Comparison of ENCODE assay signal across 1 cellular context in genomic region chr17:75102385-75102821, GRCh38.
TF ChIP-seq lines count a peak whose summit lies in the region.

No MANE protein-coding gene starts in this region.

TF ChIP-seq in GM12878, 131 proteins besides CTCF, POLR2A, EP300 and RAD21:
- TF ChIP-seq PRDM15 (CRISPR knock-in tag; IDR thresholded peaks at IDR 0.05) (no peak), BHLHE40 (IDR thresholded peaks at IDR 0.05; ENCODE audit: borderline replicate concordance in 1 of 2, low read depth in 2 of 2, low read length in 1 of 2) (peak; percentile 99), ZNF687 (IDR thresholded peaks at IDR 0.05) (peak; percentile 48; the same call in 1 of the 2 replicates), EED (IDR thresholded peaks at IDR 0.05; ENCODE audit: low read depth) (peak; percentile 62; the same call in 1 of the 2 replicates), LARP7 (IDR thresholded peaks at IDR 0.05) (no peak), HDGF (IDR thresholded peaks at IDR 0.05) (0 out of 2 replicates have a peak, but pooled peaks have one; percentile 59), CREB1 (IDR thresholded peaks at IDR 0.05; ENCODE audit: low read depth) (0 out of 2 replicates have a peak, but pooled peaks have one; percentile 27), RUNX3 (IDR thresholded peaks at IDR 0.05; ENCODE audit: low read length) (peak; percentile 49), PAX8 (IDR thresholded peaks at IDR 0.05) (no peak), SPI1 (IDR thresholded peaks at IDR 0.05; ENCODE audit: borderline replicate concordance, insufficient read depth, low read depth, low read length) (peak; percentile 41; the same call in 1 of the 2 replicates), PBX3 (IDR thresholded peaks at IDR 0.05; ENCODE audit: insufficient replicate concordance, low read depth, low read length) (peak; percentile 59), ZNF207 (IDR thresholded peaks at IDR 0.05; ENCODE audit: borderline replicate concordance) (peak; percentile 31; the same call in 1 of the 2 replicates), PAX5 (IDR thresholded peaks at IDR 0.05; ENCODE audit: borderline replicate concordance, low read depth, low read length) (0 out of 2 replicates have a peak, but pooled peaks have one; percentile 6), ZNF384 (IDR thresholded peaks at IDR 0.05; ENCODE audit: borderline replicate concordance, low read depth, low read length) (peak; percentile 66; the same call in 1 of the 2 replicates), IKZF1 (conservative IDR thresholded peaks at IDR 0.05) (peak; percentile 84), NBN (IDR thresholded peaks at IDR 0.05) (peak; percentile 86), RAD51 (IDR thresholded peaks at IDR 0.05) (peak; percentile 65), ATF7 (IDR thresholded peaks at IDR 0.05; ENCODE audit: low read depth) (peak; percentile 47; the same call in 1 of the 2 replicates), RELB (IDR thresholded peaks at IDR 0.05; ENCODE audit: low read depth) (peak; percentile 93), IKZF2 (IDR thresholded peaks at IDR 0.05) (peak; percentile 92 to 94), MTA2 (IDR thresholded peaks at IDR 0.05; ENCODE audit: low read depth) (peak; percentile 58; the same call in 1 of the 2 replicates), PKNOX1 (IDR thresholded peaks at IDR 0.05) (peak; percentile 83), GATAD2B (conservative IDR thresholded peaks at IDR 0.05; ENCODE audit: low read depth) (0 out of 2 replicates have a peak, but pooled peaks have one; percentile 39), SMARCA5 (IDR thresholded peaks at IDR 0.05) (no peak), HSF1 (IDR thresholded peaks at IDR 0.05; ENCODE audit: low read depth, low read length) (no peak), MEF2B (IDR thresholded peaks at IDR 0.05; ENCODE audit: partially characterized antibody, poor library complexity, severe bottlenecking) (peak; percentile 94), ELK1 (IDR thresholded peaks at IDR 0.05; ENCODE audit: low read depth, low read length) (no peak), DPF2 (IDR thresholded peaks at IDR 0.05) (no peak), TCF3 (IDR thresholded peaks at IDR 0.05; ENCODE audit: borderline replicate concordance, insufficient read depth, low read depth, low read length) (no peak), SKIL (IDR thresholded peaks at IDR 0.05; ENCODE audit: low read depth, poor library complexity, severe bottlenecking) (peak; percentile 83), RFX5 (IDR thresholded peaks at IDR 0.05; ENCODE audit: low read depth, low read length) (0 out of 2 replicates have a peak, but pooled peaks have one; percentile 45), POLR2AphosphoS5 (IDR thresholded peaks at IDR 0.05; ENCODE audit: low read length) (no peak), STAT3 (IDR thresholded peaks at IDR 0.05; ENCODE audit: low read depth, low read length) (0 out of 2 replicates have a peak, but pooled peaks have one; percentile 35), SRF (IDR thresholded peaks at IDR 0.05; ENCODE audit: low read depth in 2 of 2, low read length in 2 of 2) (0 out of 4 replicates have a peak, but pooled peaks of 1 of the 2 experiments have one; percentile 56)
